Comparison of ENCODE assay signal across 20 cellular contexts in genomic region chrX:119211649-119212014, GRCh38.
"Had no signal": no experiment of that assay in that cellular context is flagged by ENCODE, and none has a peak within 500 bp of the region (broad histone marks: within the 10 kb centered on the region; RNA-seq: fewer than 3 reads in every experiment).

No MANE protein-coding gene starts in this region.

- DNase-seq: Kasumi-1, MM.1S, NCI-H1092 treated with DMSO at 0.1 percent for 48 hours, NCI-H1436, NCI-H187, NCI-H2029, NCI-H2081 treated with DMSO at 0.1 percent for 48 hours, NCI-H2227 treated with DMSO at 0.1 percent for 48 hours, NCI-H446, NCI-H510A, NCI-H524 treated with DMSO at 0.1 percent for 48 hours, NCI-H69, NCI-H774, RPMI8226, SIG-M5 had no signal

- H3K9me3 ChIP-seq: SJSA1 had no signal

- H3K4me1 ChIP-seq: SJSA1 had no signal

- H3K27me3 ChIP-seq: SJSA1 had no signal

- ATAC-seq: K562 had no signal

- H3K4me3 ChIP-seq: K562, SJSA1, SK-N-MC had no signal

- H3K36me3 ChIP-seq: SJSA1 had no signal

- H3K27ac ChIP-seq: HL-60, KMS-11, SJSA1, SK-N-MC had no signal
